8 cellular contexts compared by ENCODE assay signal in the genomic region with DNA sequence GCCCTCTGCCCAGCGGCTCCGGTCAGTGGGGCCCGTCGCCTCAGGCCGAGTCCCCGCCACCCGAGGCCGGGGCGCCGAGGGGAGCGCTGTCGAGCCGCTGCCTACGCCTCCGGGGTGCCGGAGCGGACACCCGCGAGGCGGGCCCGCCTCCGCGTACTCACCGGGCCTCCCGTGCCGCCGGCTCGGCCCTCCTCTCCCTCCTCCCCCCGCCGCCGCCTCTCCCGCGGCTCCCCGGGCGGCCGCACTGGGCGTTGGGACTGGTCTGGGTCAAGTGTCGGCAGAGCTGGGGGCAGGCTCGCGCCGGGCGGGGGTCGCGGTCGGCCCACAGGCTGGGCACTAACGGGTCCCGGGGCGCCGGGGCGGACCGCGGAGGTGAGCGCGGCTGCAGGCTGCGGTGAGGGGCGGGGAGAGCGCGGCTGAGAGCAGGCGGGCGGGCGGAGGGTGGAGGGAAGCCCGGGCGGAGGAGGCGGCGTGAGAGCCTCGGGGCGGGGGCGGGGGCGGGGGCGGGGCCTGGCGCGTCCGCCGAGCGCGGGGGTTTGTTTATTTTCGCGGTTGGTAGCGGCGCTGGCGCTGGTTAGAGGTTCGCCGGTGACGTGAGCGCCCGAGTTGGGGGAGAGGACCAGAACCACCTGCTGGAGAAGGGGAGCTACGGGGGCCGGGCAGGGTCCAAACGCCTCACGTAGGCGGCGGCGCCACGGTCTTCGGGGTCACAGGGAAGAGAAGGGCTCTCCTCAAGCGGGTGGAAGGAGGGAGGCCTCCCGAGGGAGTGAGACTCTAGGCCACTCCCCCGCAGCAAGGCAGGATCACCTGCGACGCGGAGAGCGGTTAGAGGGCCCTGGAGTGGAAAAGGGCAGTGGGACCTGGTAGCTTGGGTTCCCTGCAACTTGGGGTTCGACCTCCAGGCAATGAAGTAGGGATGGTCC. TPM values are rescaled to one million over a fixed set of nuclear protein-coding genes. Genes with fewer than 3 reads are reported as not detected.
DNase-seq lines count a peak whose midpoint lies in the region; ATAC-seq and TF ChIP-seq lines count a peak whose summit lies in the region.
"Not testable (repeated sequence)": the region's sequence is repeated elsewhere in the genome, so short reads cannot be mapped to it uniquely, and the experiment has no call there.

A gene (minus strand): TSS at position 414 of the 923 bp plus-strand sequence. CDS start 11,252 bp downstream, outside the sequence.

- peak within 1 kb of the TSS; percentile 81 for H3K4me3 Mint-ChIP-seq in activated naive CD8-positive, alpha-beta T cell treated with anti-CD3 and anti-CD28 coated beads, Interleukin-2, amount 50 U/mL, for 24 hours

- not testable (repeated sequence) for H3K4ac ChIP-seq in trophoblast cell (ENCODE audit: low read depth, low read length)

- not testable (repeated sequence) for H3K9ac ChIP-seq in trophoblast cell (ENCODE audit: low read length)

- not testable (repeated sequence) for H3K36me3 Mint-ChIP-seq in activated naive CD8-positive, alpha-beta T cell treated with anti-CD3 and anti-CD28 coated beads, Interleukin-2, amount 50 U/mL, for 24 hours (ENCODE audit: low read depth)

- 1% methylated on average over 59 to 103 of the region's 103 CpGs for WGBS in heart right ventricle, 2 donors
- WGBS in trophoblast cell (ENCODE audit: extremely low coverage, insufficient coverage, insufficient read length), result no CpG with 5 or more reads among the region's 103 CpGs
- WGBS in thymus, result under 1% methylated on average over 102 of the region's 103 CpGs

- H3K27ac Mint-ChIP-seq in activated naive CD8-positive, alpha-beta T cell treated with anti-CD3 and anti-CD28 coated beads, Interleukin-2, amount 50 U/mL, for 24 hours, result peak within 1 kb of the TSS; percentile 72

- H3K18ac ChIP-seq in trophoblast cell (ENCODE audit: low read length), result not testable (repeated sequence)

- H3K4me1 Mint-ChIP-seq in activated naive CD8-positive, alpha-beta T cell treated with anti-CD3 and anti-CD28 coated beads, Interleukin-2, amount 50 U/mL, for 24 hours, result not testable (repeated sequence)

- peak within 1 kb of the TSS; percentile 73 for H4K8ac ChIP-seq in trophoblast cell (ENCODE audit: low read depth, low read length)

- not testable (repeated sequence) for H3K9me3 Mint-ChIP-seq in activated naive CD8-positive, alpha-beta T cell treated with anti-CD3 and anti-CD28 coated beads, Interleukin-2, amount 50 U/mL, for 24 hours

- not testable (repeated sequence) for H3K79me1 ChIP-seq in trophoblast cell (ENCODE audit: low read length)

- TF ChIP-seq CTCF in heart right ventricle (IDR thresholded peaks at IDR 0.05), result peak in 5 of 9 donors; percentile 10 to 41 (median 30)

- intact Hi-C loops in heart right ventricle (cut with DNase I), result not testable (repeated sequence)

- not testable (repeated sequence) for H3K36me3 ChIP-seq in heart right ventricle; trophoblast cell (ENCODE audit: control insufficient read depth in 1 of 2, insufficient read depth in 2 of 2, low read length in 2 of 2); thymus (ENCODE audit: control insufficient read depth, insufficient read depth)

- not testable (repeated sequence) for H3K9me3 ChIP-seq in heart right ventricle; trophoblast cell (ENCODE audit: insufficient read depth, low read depth, low read length); thymus (ENCODE audit: control insufficient read depth)

- peak within 1 kb of the TSS; percentile 87 for H2AFZ ChIP-seq in trophoblast cell (ENCODE audit: insufficient read depth, low read length, poor library complexity)

- H3K27ac ChIP-seq in heart right ventricle, result peak within 1 kb of the TSS; percentile 69 to 89 (median 85)
- not testable (repeated sequence) for H3K27ac ChIP-seq in trophoblast cell (ENCODE audit: low read depth, low read length)
- H3K27ac ChIP-seq in thymus (ENCODE audit: low read depth), result peak within 1 kb of the TSS; percentile 89

- H3K23ac ChIP-seq in trophoblast cell (ENCODE audit: low read length), result not testable (repeated sequence)

- H3K4me3 ChIP-seq in heart right ventricle (peak within 1 kb of the TSS; percentile 55 to 80 (median 67)), trophoblast cell (ENCODE audit: low read depth, low read length) (peak within 1 kb of the TSS; percentile 77), thymus (ENCODE audit: low read length) (peak within 1 kb of the TSS; percentile 71)

- H2BK5ac ChIP-seq in trophoblast cell (ENCODE audit: low read depth, low read length, poor library complexity), result not testable (repeated sequence)

- H2BK120ac ChIP-seq in trophoblast cell (ENCODE audit: insufficient read depth, low read length, poor library complexity), result peak within 1 kb of the TSS; percentile 51

- H3K14ac ChIP-seq in trophoblast cell (ENCODE audit: low read length), result peak within 1 kb of the TSS; percentile 56

- H3K27me3 ChIP-seq in heart right ventricle; trophoblast cell (ENCODE audit: insufficient read depth, low read length); thymus (ENCODE audit: control insufficient read depth, insufficient read depth): not testable (repeated sequence)

- H2AK5ac ChIP-seq in trophoblast cell (ENCODE audit: low read length), result not testable (repeated sequence)

- peak; percentile 85 for DNase-seq in NCI-H1092 (lab: John Stamatoyannopoulos, UW)
- DNase-seq in T follicular helper cell (ENCODE audit: low read depth), result peak; percentile 76
- peak; percentile 69 for DNase-seq in activated naive CD8-positive, alpha-beta T cell treated with anti-CD3 and anti-CD28 coated beads, Interleukin-2, amount 50 U/mL, for 24 hours
- DNase-seq in heart right ventricle, result peak; percentile 78 to 82
- peak; percentile 46 to 67 for DNase-seq in trophoblast cell

- peaks cover 0 to 12% (median 9%) of the 10 kb centered on the region in 9 donors for H3K4me1 ChIP-seq in heart right ventricle
- H3K4me1 ChIP-seq in trophoblast cell (ENCODE audit: control insufficient read depth in 1 of 2, insufficient read depth in 2 of 2, low read length in 2 of 2); thymus (ENCODE audit: control insufficient read depth, insufficient read depth, low read length): not testable (repeated sequence)

- not testable (repeated sequence) for H3K79me2 ChIP-seq in trophoblast cell (ENCODE audit: control insufficient read depth, insufficient read depth, low read length, poor library complexity)

- H4K91ac ChIP-seq in trophoblast cell (ENCODE audit: low read depth, low read length), result peak within 1 kb of the TSS; percentile 24

- H3K27me3 Mint-ChIP-seq in activated naive CD8-positive, alpha-beta T cell treated with anti-CD3 and anti-CD28 coated beads, Interleukin-2, amount 50 U/mL, for 24 hours, result not testable (repeated sequence)

- TF ChIP-seq POLR2A in GM10847 (IDR thresholded peaks at IDR 0.05; ENCODE audit: extremely low read depth, insufficient read length), result peak; percentile 16

- H2BK12ac ChIP-seq in trophoblast cell (ENCODE audit: low read length), result not testable (repeated sequence)

- H3K4me2 ChIP-seq in trophoblast cell (ENCODE audit: low read length), result peak within 1 kb of the TSS; percentile 96

- peak; percentile 78 for ATAC-seq in HG02571 (IDR thresholded peaks at IDR 0.05; ENCODE audit: unreplicated experiment)
- ATAC-seq in activated naive CD8-positive, alpha-beta T cell treated with anti-CD3 and anti-CD28 coated beads, Interleukin-2, amount 50 U/mL, for 24 hours, result peak; percentile 74
- ATAC-seq in heart right ventricle, result peak; percentile 93 to 98 (median 94)

- not testable (repeated sequence) for H4K12ac ChIP-seq in trophoblast cell (ENCODE audit: low read depth, low read length)

RNA-seq across cellular contexts. Expression of the gene that starts here (rescaled TPM):
- total RNA-seq in heart right ventricle, result 10 to 100 TPM; 13.2 to 25.0 (median 19.9) TPM
- 10 to 100 TPM; 18.2 to 24.0 TPM for polyA plus RNA-seq in heart right ventricle
- polyA plus RNA-seq in trophoblast cell (2013), result 1.2 TPM in 2 replicates
- 22.4 TPM for polyA plus RNA-seq in thymus
